In the genomic region with DNA sequence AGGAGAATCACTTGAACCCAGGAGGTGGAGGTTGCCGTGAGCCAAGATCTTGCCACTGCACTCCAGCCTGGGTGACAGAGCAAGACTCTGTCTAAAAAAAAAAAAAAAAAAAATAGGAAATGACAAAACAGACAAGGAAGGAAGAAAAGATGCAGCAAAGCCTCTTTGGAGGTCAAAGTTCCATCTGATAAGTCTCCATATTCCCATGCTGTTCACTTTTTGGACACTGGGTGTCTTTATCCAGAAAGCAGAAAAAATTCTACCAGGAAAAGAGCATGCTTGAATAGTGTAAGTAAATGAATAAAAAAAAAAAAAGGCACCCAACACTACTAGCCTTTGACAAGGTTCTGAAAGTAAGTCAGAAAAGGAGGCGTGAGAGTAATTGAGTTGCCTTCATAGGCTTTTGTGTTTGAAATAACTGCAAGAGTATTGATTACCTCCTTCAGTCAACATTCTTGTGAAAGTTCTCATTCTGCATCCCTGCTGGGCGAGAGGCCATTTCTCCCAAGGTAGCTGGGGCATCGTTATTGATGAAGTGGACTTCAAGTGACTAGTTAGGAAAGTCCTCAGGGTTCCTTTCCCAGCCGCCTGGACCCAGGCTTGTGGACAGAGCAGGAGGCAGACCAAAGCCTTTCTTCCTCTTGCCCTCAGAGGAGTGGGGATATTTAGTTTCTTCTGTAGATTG, we compare ENCODE assay signal across 11 cellular contexts.
DNase-seq lines count a peak whose midpoint lies in the region; ATAC-seq, FAIRE-seq and TF ChIP-seq lines count a peak whose summit lies in the region.
"Had no signal": no experiment of that assay in that cellular context is flagged by ENCODE, and none has a peak within 500 bp of the region (broad histone marks: within the 10 kb centered on the region; RNA-seq: fewer than 3 reads in every experiment).

No MANE protein-coding gene starts in this region.

- H3K27me3 Mint-ChIP-seq in mesothelial cell of epicardium (ENCODE audit: low read depth): no peaks in the 10 kb centered on the region

- H3K9me3 ChIP-seq in BE2C: no peaks in the 10 kb centered on the region
- no peaks in the 10 kb centered on the region for H3K9me3 ChIP-seq in K562 (replicated peaks; ENCODE audit: control insufficient read depth, insufficient read depth, low read depth, low read length)
- no peaks in the 10 kb centered on the region for H3K9me3 ChIP-seq in mammary epithelial cell (replicated peaks; ENCODE audit: insufficient read depth, low read length)
- H3K9me3 ChIP-seq: thoracic aorta had no signal

- ATAC-seq in K562 (peak; percentile 72), HG02642 (IDR thresholded peaks at IDR 0.05; ENCODE audit: poor library complexity, unreplicated experiment) (no peak)

- H3K27ac Mint-ChIP-seq in mesothelial cell of epicardium: no peak overlapping the region
- H3K27ac Mint-ChIP-seq: IgD-negative memory B cell had no signal

- no peaks in the 10 kb centered on the region for H3K36me3 ChIP-seq in BE2C
- no peaks in the 10 kb centered on the region for H3K36me3 ChIP-seq in K562 (ENCODE audit: control insufficient read depth, insufficient read depth, low read length)
- H3K36me3 ChIP-seq in mammary epithelial cell (ENCODE audit: insufficient read depth, low read length): no peaks in the 10 kb centered on the region
- H3K36me3 ChIP-seq: thoracic aorta had no signal

- H3K4me3 ChIP-seq in BE2C (ENCODE audit: low read depth, low read length) (no peak overlapping the region), K562 (no peak overlapping the region), mammary epithelial cell (replicated peaks in 1 of 3; ENCODE audit: insufficient read depth in 1 of 3, low read depth in 2 of 3, low read length in 3 of 3) (no peak overlapping the region)
- H3K4me3 ChIP-seq: thoracic aorta had no signal

- no peak overlapping the region for H3K4me3 Mint-ChIP-seq in mesothelial cell of epicardium
- H3K4me3 Mint-ChIP-seq: IgD-negative memory B cell had no signal

- peak; percentile 15 for FAIRE-seq in K562 (lab: Jason Lieb, UNC)

- H3K4me1 Mint-ChIP-seq in mesothelial cell of epicardium: no peaks in the 10 kb centered on the region

- no peaks in the 10 kb centered on the region for H3K36me3 Mint-ChIP-seq in mesothelial cell of epicardium
- H3K36me3 Mint-ChIP-seq: IgD-negative memory B cell had no signal

- H3K9ac ChIP-seq in K562 (ENCODE audit: insufficient read depth in 1 of 2, low read depth in 2 of 2, low read length in 2 of 2) (no peak overlapping the region), mammary epithelial cell (ENCODE audit: insufficient read depth, low read length) (no peak overlapping the region)

- POLR2A ChIA-PET in K562 (lab: Yijun Ruan, JAX): interaction anchor here (1.0 kb wide), 1 partner anchor 150 kb away, joined by 4 read pairs; no protein-coding TSS in a partner anchor

- H3K79me2 ChIP-seq in K562 (ENCODE audit: control insufficient read depth, insufficient read depth, low read length) (no peaks in the 10 kb centered on the region), mammary epithelial cell (ENCODE audit: insufficient read depth, low read length) (no peaks in the 10 kb centered on the region)

- BruUV-seq in K562 (replicated peaks; lab: Mats Ljungman, UMichigan) (no TSS peak), mammary epithelial cell (replicated peaks; lab: Mats Ljungman, UMichigan) (no TSS peak)

- intact Hi-C loops in K562 (cut with micrococcal nuclease) (loop anchor here (2.0 kb wide), 1 partner anchor 177 kb away; no protein-coding TSS in a partner anchor), mammary epithelial cell (cut with micrococcal nuclease) (loop anchor here (2.0 to 5.0 kb wide), 3 partner anchors 41 to 137 kb away; no protein-coding TSS in a partner anchor)

- TF ChIP-seq CTCF in BE2C (IDR thresholded peaks at IDR 0.05; ENCODE audit: low read depth, low read length) (peak; percentile 19; the same call in 1 of the 2 replicates), K562 (IDR thresholded peaks at IDR 0.05 in 2 of 3, conservative IDR thresholded peaks at IDR 0.05 in 1 of 3; ENCODE audit: insufficient read depth in 2 of 3, low read depth in 1 of 3, low read length in 3 of 3) (peak; percentile 17 to 48 (median 23); a peak in 3 of 6 replicates), mesothelial cell of epicardium (IDR thresholded peaks at IDR 0.05; ENCODE audit: unreplicated experiment) (peak; percentile 43), mammary epithelial cell (conservative IDR thresholded peaks at IDR 0.05 in 1 of 2, IDR thresholded peaks at IDR 0.05 in 1 of 2; ENCODE audit: extremely low read depth in 1 of 2, insufficient read depth in 1 of 2, low read depth in 1 of 2, low read length in 2 of 2) (peak in 1 of 2 donors; percentile 14)

- no peaks in the 10 kb centered on the region for H4K20me1 ChIP-seq in K562 (replicated peaks; ENCODE audit: control insufficient read depth, insufficient read depth, low read length)
- no peaks in the 10 kb centered on the region for H4K20me1 ChIP-seq in mammary epithelial cell (ENCODE audit: insufficient read depth, low read length)

- peaks cover 8% of the 10 kb centered on the region for H3K9me3 Mint-ChIP-seq in mesothelial cell of epicardium
- H3K9me3 Mint-ChIP-seq: IgD-negative memory B cell had no signal

- no peak for TF ChIP-seq POLR2A in K562 (conservative IDR thresholded peaks at IDR 0.05)

- no peak overlapping the region for H3K4me2 ChIP-seq in K562 (ENCODE audit: insufficient read depth, low read length)
- no peak overlapping the region for H3K4me2 ChIP-seq in mammary epithelial cell (ENCODE audit: insufficient read depth, low read depth, low read length)

- no peak overlapping the region for H3K27ac ChIP-seq in K562 (ENCODE audit: extremely low read depth, low read depth, low read length)
- H3K27ac ChIP-seq in mammary epithelial cell (ENCODE audit: insufficient read depth, low read depth, low read length): no peak overlapping the region
- H3K27ac ChIP-seq: thoracic aorta had no signal

- DNase-seq in BE2C (no peak), Kasumi-1 (lab: John Stamatoyannopoulos, UW) (peak; percentile 49 to 71), K562 (ENCODE audit: extremely low read depth in 1 of 4, low spot score in 3 of 4) (peak in 3 of 4 experiments; percentile 25 to 50 (median 29)), mesothelial cell of epicardium (ENCODE audit: low spot score in 2 of 2, unreplicated experiment in 2 of 2) (no peak), foreskin melanocyte (no peak), mammary epithelial cell (no peak), OCI-M2 (lab: John Stamatoyannopoulos, UW; ENCODE audit: unreplicated experiment) (no peak)
- DNase-seq: activated naive CD4-positive, alpha-beta T cell treated with anti-CD3 and anti-CD28 coated beads, Interleukin-2, amount 50 U/mL, for 16 hours had no signal

- dilution Hi-C loops in mammary epithelial cell (cut with HindIII; ENCODE audit: low sequenced_read_pairs): no loop called here

- no peaks in the 10 kb centered on the region for H3K27me3 ChIP-seq in BE2C
- H3K27me3 ChIP-seq in K562 (ENCODE audit: control insufficient read depth in 2 of 2, insufficient read depth in 2 of 2, low read length in 2 of 2): peaks cover under 1 to 11% of the 10 kb centered on the region in 2 experiments; a peak in 3 of 5 replicates
- H3K27me3 ChIP-seq in mammary epithelial cell (ENCODE audit: insufficient read depth, low read length): no peaks in the 10 kb centered on the region

- no peaks in the 10 kb centered on the region for H3K4me1 ChIP-seq in BE2C
- H3K4me1 ChIP-seq in K562 (replicated peaks in 1 of 2; ENCODE audit: control insufficient read depth in 2 of 2, insufficient read depth in 2 of 2, low read length in 2 of 2): peaks cover 0 to 2% of the 10 kb centered on the region in 2 experiments; a peak in 1 of 5 replicates
- no peaks in the 10 kb centered on the region for H3K4me1 ChIP-seq in mammary epithelial cell (ENCODE audit: insufficient read depth, low read length)

- in situ Hi-C loops in K562 (cut with MboI) (no loop called here), mammary epithelial cell (cut with MboI; ENCODE audit: low sequenced_read_pairs in 2 of 2) (no loop called here)

- CTCF ChIA-PET in K562 (lab: Yijun Ruan, JAX; ENCODE audit: low intra/inter-chr PET ratio): no interaction called here
- CTCF ChIA-PET in mammary epithelial cell (lab: Charles Lee; ENCODE audit: low non-redundant PET): interaction anchor here (0.6 kb wide), 1 partner anchor 457 kb away, joined by 3 read pairs; no protein-coding TSS in a partner anchor

- WGBS in K562 (ENCODE audit: insufficient coverage, low coverage, missing lambda C conversion rate): 38% methylated on average over 4 of the region's 5 CpGs
- 82% methylated on average over 5 of the region's 5 CpGs for WGBS in mammary epithelial cell (ENCODE audit: low coverage, missing lambda C conversion rate)

- H2AFZ ChIP-seq in K562 (ENCODE audit: low read depth, low read length) (no peak overlapping the region), mammary epithelial cell (ENCODE audit: low read depth, low read length) (no peak overlapping the region)

- TF ChIP-seq EP300 in K562 (IDR thresholded peaks at IDR 0.05; ENCODE audit: low read length): no peak

- H3K9me1 ChIP-seq in K562 (ENCODE audit: control insufficient read depth, insufficient read depth, low read length): no peaks in the 10 kb centered on the region

- TF ChIP-seq RAD21 in K562 (CRISPR knock-in tag; conservative IDR thresholded peaks at IDR 0.05 in 1 of 2, IDR thresholded peaks at IDR 0.05 in 1 of 2): no peak

TF ChIP-seq in K562, 482 proteins besides CTCF, POLR2A, EP300 and RAD21 (continues in another document):
- TF ChIP-seq HNRNPK (IDR thresholded peaks at IDR 0.05; ENCODE audit: low read depth, low read length, poor library complexity, severe bottlenecking) (no peak), ZBTB8A (IDR thresholded peaks at IDR 0.05; ENCODE audit: partially characterized antibody) (no peak), SPI1 (IDR thresholded peaks at IDR 0.05; ENCODE audit: borderline replicate concordance, low read depth, low read length) (peak; percentile 67)

Comparison
In these comparisons a context has a peak if more than half of its experiments do, and no peak if none do; other contexts are left out.
1. DNase-seq: peak in Kasumi-1 (2 of 2) and K562 (3 of 4); none in BE2C (single experiment), mesothelial cell of epicardium (0 of 2), foreskin melanocyte (single experiment), mammary epithelial cell (single experiment) and OCI-M2 (single experiment).